ENCODE assay signal across 9 cellular contexts in the genomic region with DNA sequence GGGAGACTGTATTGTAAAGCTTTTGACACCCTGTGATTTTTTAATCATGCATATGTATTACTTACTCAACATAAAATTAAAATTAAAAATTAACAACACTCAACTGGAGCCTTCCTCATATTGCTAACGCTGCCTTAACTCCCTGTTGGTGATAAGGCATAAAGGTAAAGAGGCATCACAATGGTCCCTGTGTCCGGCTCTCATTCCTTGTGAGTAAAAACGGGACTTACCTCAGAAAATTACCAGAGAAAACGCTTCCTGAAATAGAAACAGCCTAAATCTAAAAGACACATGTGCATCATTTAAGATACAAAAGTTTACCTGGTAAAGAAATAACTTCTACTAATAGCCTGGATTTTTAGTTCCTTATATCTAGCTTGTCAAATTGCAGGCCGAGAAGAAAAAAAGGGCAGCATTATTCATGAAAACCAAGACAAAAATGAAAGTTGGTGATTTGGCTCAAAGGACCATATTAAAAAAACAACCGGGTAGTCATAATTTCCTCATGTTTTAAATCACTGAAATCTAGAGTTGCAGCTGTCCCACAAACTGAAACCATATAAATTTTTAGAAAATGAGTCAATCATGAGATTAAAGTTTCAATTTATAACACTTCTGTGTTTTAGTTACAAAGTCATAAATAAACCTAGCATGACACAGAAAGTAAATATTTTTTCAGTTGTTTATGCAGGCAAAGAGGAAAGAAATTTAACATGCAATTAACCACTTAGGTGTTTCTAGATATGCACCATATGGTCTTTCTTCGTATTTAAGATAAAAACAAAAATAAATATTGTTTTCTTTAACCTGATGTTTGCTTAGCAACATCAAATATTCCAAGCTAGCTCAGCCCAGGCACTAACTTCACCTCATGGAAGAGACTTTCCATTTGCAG.
A peak's percentile ranks its signal among the peaks of the same experiment; 100 is the strongest.
DNase-seq lines count a peak whose midpoint lies in the region; ATAC-seq and TF ChIP-seq lines count a peak whose summit lies in the region.
"Had no signal": no experiment of that assay in that cellular context is flagged by ENCODE, and none has a peak within 500 bp of the region (broad histone marks: within the 10 kb centered on the region; RNA-seq: fewer than 3 reads in every experiment).

No MANE protein-coding gene starts in this region.

- POLR2A ChIA-PET in T-cell (lab: Charles Lee) = no interaction called here

- CTCF ChIA-PET in mammary epithelial cell (lab: Charles Lee; ENCODE audit: low non-redundant PET) = no interaction called here
- CTCF ChIA-PET in T-cell (lab: Charles Lee) = no interaction called here

- H3K36me3 ChIP-seq in mammary epithelial cell (ENCODE audit: insufficient read depth, low read length) = peaks cover 3% of the 10 kb centered on the region

- no TSS peak for BruUV-seq in mammary epithelial cell (replicated peaks; lab: Mats Ljungman, UMichigan)

- H3K27me3 ChIP-seq in mammary epithelial cell (ENCODE audit: insufficient read depth, low read length) = no peaks in the 10 kb centered on the region

- no peak for DNase-seq in activated T-cell treated with anti-CD3 and anti-CD28 coated beads, Interleukin-2, amount 50 U/mL, for 4 hours
- DNase-seq in activated T-cell treated with anti-CD3 and anti-CD28 coated beads for 4 hours (no peak), mammary epithelial cell (peak; percentile 52), sciatic nerve (ENCODE audit: low spot score) (no peak), omental fat pad (ENCODE audit: low spot score) (no peak), T-cell (no peak)
- no peak for DNase-seq in stimulated activated naive B cell treated with anti-CD40 and anti-IgM and Interleukin-4, amounts not matched to agents 10 μg/mL and 1 μg/mL and 100 μg/mL, for 72 hours
- DNase-seq: DND-41 had no signal

- dilution Hi-C loops in mammary epithelial cell (cut with HindIII; ENCODE audit: low sequenced_read_pairs) = no loop called here

- no peaks in the 10 kb centered on the region for H3K27me3 Mint-ChIP-seq in activated T-cell treated with anti-CD3 and anti-CD28 coated beads, Interleukin-2, amount 50 U/mL, for 4 hours (ENCODE audit: low read depth)
- H3K27me3 Mint-ChIP-seq in stimulated activated naive B cell treated with anti-CD40 and anti-IgM and Interleukin-4, amounts not matched to agents 10 μg/mL and 1 μg/mL and 100 μg/mL, for 72 hours = peaks cover 6 to 11% of the 10 kb centered on the region in 2 donors
- no peaks in the 10 kb centered on the region for H3K27me3 Mint-ChIP-seq in T-cell

- TF ChIP-seq CTCF in mammary epithelial cell (conservative IDR thresholded peaks at IDR 0.05 in 1 of 2, IDR thresholded peaks at IDR 0.05 in 1 of 2; ENCODE audit: extremely low read depth in 1 of 2, insufficient read depth in 1 of 2, low read depth in 1 of 2, low read length in 2 of 2) = no peak
- no peak for TF ChIP-seq CTCF in omental fat pad (IDR thresholded peaks at IDR 0.05)

- WGBS in mammary epithelial cell (ENCODE audit: low coverage, missing lambda C conversion rate) = 90% methylated on average over 7 of the region's 7 CpGs

- no peak overlapping the region for H3K9ac ChIP-seq in mammary epithelial cell (ENCODE audit: insufficient read depth, low read length)

- no peak overlapping the region for H3K27ac Mint-ChIP-seq in stimulated activated naive B cell treated with anti-CD40 and anti-IgM and Interleukin-4, amounts not matched to agents 10 μg/mL and 1 μg/mL and 100 μg/mL, for 72 hours
- no peak overlapping the region for H3K27ac Mint-ChIP-seq in T-cell

- no peaks in the 10 kb centered on the region for H3K9me3 ChIP-seq in mammary epithelial cell (replicated peaks; ENCODE audit: insufficient read depth, low read length)

- H3K4me2 ChIP-seq in mammary epithelial cell (ENCODE audit: insufficient read depth, low read depth, low read length) = no peak overlapping the region

- no peaks in the 10 kb centered on the region for H3K79me2 ChIP-seq in mammary epithelial cell (ENCODE audit: insufficient read depth, low read length)

- H3K4me1 Mint-ChIP-seq in activated T-cell treated with anti-CD3 and anti-CD28 coated beads, Interleukin-2, amount 50 U/mL, for 4 hours (ENCODE audit: low read depth) = peaks cover 25% of the 10 kb centered on the region
- H3K4me1 Mint-ChIP-seq in stimulated activated naive B cell treated with anti-CD40 and anti-IgM and Interleukin-4, amounts not matched to agents 10 μg/mL and 1 μg/mL and 100 μg/mL, for 72 hours = peaks cover 6 to 12% of the 10 kb centered on the region in 2 donors
- peaks cover under 1 to 25% (median 4%) of the 10 kb centered on the region in 3 donors for H3K4me1 Mint-ChIP-seq in T-cell

- no peak overlapping the region for H3K4me3 Mint-ChIP-seq in activated T-cell treated with anti-CD3 and anti-CD28 coated beads, Interleukin-2, amount 50 U/mL, for 4 hours
- no peak overlapping the region for H3K4me3 Mint-ChIP-seq in stimulated activated naive B cell treated with anti-CD40 and anti-IgM and Interleukin-4, amounts not matched to agents 10 μg/mL and 1 μg/mL and 100 μg/mL, for 72 hours
- no peak overlapping the region for H3K4me3 Mint-ChIP-seq in T-cell

- in situ Hi-C loops in mammary epithelial cell (cut with MboI; ENCODE audit: low sequenced_read_pairs in 2 of 2) = no loop called here

- H3K36me3 Mint-ChIP-seq in activated T-cell treated with anti-CD3 and anti-CD28 coated beads, Interleukin-2, amount 50 U/mL, for 4 hours (ENCODE audit: insufficient read depth) = peaks cover 20% of the 10 kb centered on the region
- peaks cover 20 to 30% of the 10 kb centered on the region in 2 donors for H3K36me3 Mint-ChIP-seq in stimulated activated naive B cell treated with anti-CD40 and anti-IgM and Interleukin-4, amounts not matched to agents 10 μg/mL and 1 μg/mL and 100 μg/mL, for 72 hours
- peaks cover 17% of the 10 kb centered on the region for H3K36me3 Mint-ChIP-seq in T-cell

- no peaks in the 10 kb centered on the region for H3K9me3 Mint-ChIP-seq in activated T-cell treated with anti-CD3 and anti-CD28 coated beads, Interleukin-2, amount 50 U/mL, for 4 hours
- peaks cover 0 to 3% of the 10 kb centered on the region in 2 donors for H3K9me3 Mint-ChIP-seq in stimulated activated naive B cell treated with anti-CD40 and anti-IgM and Interleukin-4, amounts not matched to agents 10 μg/mL and 1 μg/mL and 100 μg/mL, for 72 hours
- peaks cover 0 to 3% (median 0%) of the 10 kb centered on the region in 3 donors for H3K9me3 Mint-ChIP-seq in T-cell

- intact Hi-C loops in mammary epithelial cell (cut with micrococcal nuclease) = no loop called here
- intact Hi-C loops in sciatic nerve (cut with DNase I) = no loop called here

- no peaks in the 10 kb centered on the region for H3K4me1 ChIP-seq in mammary epithelial cell (ENCODE audit: insufficient read depth, low read length)

- no peaks in the 10 kb centered on the region for H4K20me1 ChIP-seq in mammary epithelial cell (ENCODE audit: insufficient read depth, low read length)

- no peak overlapping the region for H3K4me3 ChIP-seq in mammary epithelial cell (replicated peaks in 1 of 3; ENCODE audit: insufficient read depth in 1 of 3, low read depth in 2 of 3, low read length in 3 of 3)

- peak; percentile 53 to 78 for ATAC-seq in activated T-cell treated with anti-CD3 and anti-CD28 coated beads, Interleukin-2, amount 50 U/mL, for 4 hours
- ATAC-seq in HG02973 (IDR thresholded peaks at IDR 0.05; ENCODE audit: unreplicated experiment) (peak; percentile 53), sciatic nerve (no peak), omental fat pad (ENCODE audit: low FRiP score) (no peak), T-cell (replicated peaks in 1 of 4) (no peak)
- ATAC-seq in stimulated activated naive B cell treated with anti-CD40 and anti-IgM and Interleukin-4, amounts not matched to agents 10 μg/mL and 1 μg/mL and 100 μg/mL, for 72 hours (replicated peaks) = peak; percentile 45 to 77

- H2AFZ ChIP-seq in mammary epithelial cell (ENCODE audit: low read depth, low read length) = no peak overlapping the region

- no peak overlapping the region for H3K27ac ChIP-seq in mammary epithelial cell (ENCODE audit: insufficient read depth, low read depth, low read length)

Comparison
In these comparisons a context has a peak if more than half of its experiments do, and no peak if none do; other contexts are left out.
1. ATAC-seq: peak in activated T-cell treated with anti-CD3 and anti-CD28 coated beads, Interleukin-2, amount 50 U/mL, for 4 hours (2 of 2), HG02973 (single experiment) and stimulated activated naive B cell treated with anti-CD40 and anti-IgM and Interleukin-4, amounts not matched to agents 10 μg/mL and 1 μg/mL and 100 μg/mL, for 72 hours (2 of 2); none in sciatic nerve (single experiment), omental fat pad (single experiment) and T-cell (0 of 4).